ENCODE assay signal across 8 cellular contexts in genomic region chr15:74869726-74870407, GRCh38. TPM values are rescaled to one million over a fixed set of nuclear protein-coding genes. Genes with fewer than 3 reads are reported as not detected.
DNase-seq lines count a peak whose midpoint lies in the region; ATAC-seq and TF ChIP-seq lines count a peak whose summit lies in the region.

No MANE protein-coding gene starts in this region.

- DNase-seq in PC-9 (no peak), myocyte (ENCODE audit: low read depth) (peak; percentile 84), DMS153 treated with DMSO at 0.1 percent for 48 hours (lab: John Stamatoyannopoulos, UW; ENCODE audit: unreplicated experiment) (no peak), left lobe of liver (ENCODE audit: low spot score) (no peak), COLO668 (lab: John Stamatoyannopoulos, UW; ENCODE audit: unreplicated experiment) (no peak)

- peaks cover 73% of the 10 kb centered on the region for H3K36me3 Mint-ChIP-seq in dendritic cell treated with granulocyte-macrophage colony-stimulating factor and Interleukin-4, amounts not matched to agents 40 ng/mL and 50 ng/mL, for 4 days (ENCODE audit: low read depth)

- peak overlapping the region; percentile 85 for H3K4me2 ChIP-seq in PC-9

- no peak overlapping the region for H2AFZ ChIP-seq in PC-9

- H3K4me3 Mint-ChIP-seq in dendritic cell treated with granulocyte-macrophage colony-stimulating factor and Interleukin-4, amounts not matched to agents 40 ng/mL and 50 ng/mL, for 4 days, result peak overlapping the region; percentile 95

- no peaks in the 10 kb centered on the region for H3K27me3 ChIP-seq in PC-9 (ENCODE audit: insufficient read depth, low read depth)

- peaks cover 48% of the 10 kb centered on the region for H4K20me1 ChIP-seq in PC-9 (ENCODE audit: insufficient read depth)

- H3K4me1 ChIP-seq in PC-9 (replicated peaks; ENCODE audit: insufficient read depth), result peaks cover 66% of the 10 kb centered on the region

- H3K4me1 Mint-ChIP-seq in dendritic cell treated with granulocyte-macrophage colony-stimulating factor and Interleukin-4, amounts not matched to agents 40 ng/mL and 50 ng/mL, for 4 days (ENCODE audit: low read depth), result peaks cover 73% of the 10 kb centered on the region

- H3K9me2 ChIP-seq in PC-9 (ENCODE audit: insufficient read depth), result no peaks in the 10 kb centered on the region

- H3K9me3 Mint-ChIP-seq in dendritic cell treated with granulocyte-macrophage colony-stimulating factor and Interleukin-4, amounts not matched to agents 40 ng/mL and 50 ng/mL, for 4 days, result no peaks in the 10 kb centered on the region

- CTCF ChIA-PET in PC-9 (lab: Charles Lee), result interaction anchor here (0.6 to 1.1 kb wide), 3 partner anchors 10 to 91 kb away, joined by 3 to 4 read pairs (median 3); no protein-coding TSS in a partner anchor

- H3K4me3 ChIP-seq in PC-9, result no peak overlapping the region

- peaks cover 36% of the 10 kb centered on the region; the same call in 1 of the 2 replicates for H3F3A ChIP-seq in PC-9 (ENCODE audit: insufficient read depth, low read depth)

- POLR2A ChIA-PET in PC-9 (lab: Charles Lee; ENCODE audit: unreplicated experiment), result interaction anchor here (0.7 kb wide), 1 partner anchor 461 kb away, joined by 5 read pairs; no protein-coding TSS in a partner anchor

- H3K36me3 ChIP-seq in PC-9 (ENCODE audit: low read depth), result no peaks in the 10 kb centered on the region

- peak overlapping the region; percentile 96 for H3K27ac Mint-ChIP-seq in dendritic cell treated with granulocyte-macrophage colony-stimulating factor and Interleukin-4, amounts not matched to agents 40 ng/mL and 50 ng/mL, for 4 days

- H3K27ac ChIP-seq in PC-9, result peak overlapping the region; percentile 21

- no TSS peak for BruUV-seq in PC-9 (replicated peaks; lab: Mats Ljungman, UMichigan)

- no peaks in the 10 kb centered on the region for H3K27me3 Mint-ChIP-seq in dendritic cell treated with granulocyte-macrophage colony-stimulating factor and Interleukin-4, amounts not matched to agents 40 ng/mL and 50 ng/mL, for 4 days

- H3K9me3 ChIP-seq in PC-9 (ENCODE audit: insufficient read depth, low read depth), result no peaks in the 10 kb centered on the region

- TF ChIP-seq CTCF in PC-9 (conservative IDR thresholded peaks at IDR 0.05), result no peak

- intact Hi-C loops in PC-9 (cut with micrococcal nuclease; ENCODE audit: unreplicated experiment), result no loop called here
- intact Hi-C loops in dendritic cell treated with granulocyte-macrophage colony-stimulating factor and Interleukin-4, amounts not matched to agents 40 ng/mL and 50 ng/mL, for 4 days (cut with micrococcal nuclease), result no loop called here

- H3K79me2 ChIP-seq in PC-9 (ENCODE audit: low read depth), result peaks cover 69% of the 10 kb centered on the region

- peak; percentile 56 for ATAC-seq in GM18511 (IDR thresholded peaks at IDR 0.05; ENCODE audit: unreplicated experiment)
- ATAC-seq in HG02678 (IDR thresholded peaks at IDR 0.05; ENCODE audit: unreplicated experiment), result peak; percentile 44
- ATAC-seq in left lobe of liver, result no peak

RNA-seq across cellular contexts. Expression of gene SCAMP2, which starts 3.3 kb away (rescaled TPM):
- 84.6 and 87.4 TPM in 2 replicates for total RNA-seq in PC-9 (2021)
- total RNA-seq in myocyte, result 59.2 and 77.2 TPM in 2 replicates
- polyA plus RNA-seq in myocyte (2012), result 106 TPM
- total RNA-seq in left lobe of liver, result 36.1 TPM

RNA-seq across cellular contexts. Expression of gene MPI, which starts 20.0 kb away (rescaled TPM):
- total RNA-seq in PC-9 (2021) (22.5 and 23.0 TPM in 2 replicates), myocyte (334 and 342 TPM in 2 replicates), left lobe of liver (33.4 TPM)
- 90.3 TPM for polyA plus RNA-seq in myocyte (2012)

RNA-seq across cellular contexts. Expression of gene ULK3, which starts 26.9 kb away (rescaled TPM):
- total RNA-seq in PC-9 (2021) (30.2 and 46.6 TPM in 2 replicates), myocyte (75.0 and 80.5 TPM in 2 replicates), left lobe of liver (23.8 TPM)
- 36.8 TPM for polyA plus RNA-seq in myocyte (2012)

RNA-seq across cellular contexts. Expression of gene FAM219B, which starts 36.8 kb away (rescaled TPM):
- 41.8 and 45.5 TPM in 2 replicates for total RNA-seq in PC-9 (2021)
- 111 and 113 TPM in 2 replicates for total RNA-seq in myocyte
- polyA plus RNA-seq in myocyte (2012), result 73.0 TPM
- 15.8 TPM for total RNA-seq in left lobe of liver

RNA-seq across cellular contexts. Expression of gene CPLX3, which starts 43.4 kb away (rescaled TPM):
- total RNA-seq in PC-9 (2021) (not detected in 2 replicates), myocyte (not detected in 2 replicates), left lobe of liver (not detected)
- not detected for polyA plus RNA-seq in myocyte (2012)
